Comparison of ENCODE assay signal across 22 cellular contexts in the genomic region with DNA sequence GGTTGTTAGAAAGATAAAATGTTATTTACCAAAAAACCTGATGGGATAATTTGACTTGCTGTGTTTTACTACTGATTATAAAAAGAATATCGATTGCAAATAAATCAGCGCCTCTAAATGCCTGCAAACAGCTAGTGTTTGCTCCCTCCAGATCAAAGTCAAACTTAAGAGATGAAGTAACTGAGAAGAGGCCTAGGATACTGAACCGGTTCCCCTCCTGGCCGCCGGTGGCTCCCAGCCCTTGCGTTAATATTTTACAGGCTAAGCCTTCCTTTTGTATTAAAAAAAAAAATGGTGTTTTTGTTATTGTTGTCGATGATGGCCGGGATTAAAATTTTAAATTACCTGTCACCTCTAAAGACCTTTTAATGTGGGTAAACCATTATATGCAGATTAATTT. TPM values are rescaled to one million over a fixed set of nuclear protein-coding genes. Genes with fewer than 3 reads are reported as not detected.
A peak's percentile ranks its signal among the peaks of the same experiment; 100 is the strongest.
DNase-seq lines count a peak whose midpoint lies in the region; ATAC-seq, FAIRE-seq and TF ChIP-seq lines count a peak whose summit lies in the region.
"Had no signal": no experiment of that assay in that cellular context is flagged by ENCODE, and none has a peak within 500 bp of the region (broad histone marks: within the 10 kb centered on the region; RNA-seq: fewer than 3 reads in every experiment).

No MANE protein-coding gene starts in this region.

- no peaks in the 10 kb centered on the region for H3K9me2 ChIP-seq in hepatocyte (replicated peaks; ENCODE audit: insufficient read depth)

- no peak overlapping the region for H2AFZ ChIP-seq in astrocyte (ENCODE audit: low read depth, low read length)
- H2AFZ ChIP-seq in hepatocyte, result no peak overlapping the region
- no peak overlapping the region for H2AFZ ChIP-seq in neural progenitor cell (replicated peaks)

- no peak for ATAC-seq in HG03520 (IDR thresholded peaks at IDR 0.05; ENCODE audit: unreplicated experiment)
- no peak for ATAC-seq in HG03025 (IDR thresholded peaks at IDR 0.05; ENCODE audit: low FRiP score, unreplicated experiment)
- ATAC-seq in HG02852 (IDR thresholded peaks at IDR 0.05; ENCODE audit: unreplicated experiment), result no peak
- ATAC-seq: heart right ventricle had no signal

- H3K79me2 ChIP-seq in astrocyte (ENCODE audit: insufficient read depth, low read length) (peaks cover 69% of the 10 kb centered on the region), hepatocyte (no peaks in the 10 kb centered on the region), neural progenitor cell (ENCODE audit: low read depth) (peaks cover 46% of the 10 kb centered on the region)

- H3K27me3 ChIP-seq in astrocyte (ENCODE audit: insufficient read depth, low read length) (peaks cover 24% of the 10 kb centered on the region), hepatocyte (peaks cover 93% of the 10 kb centered on the region), neural progenitor cell (peaks cover 100% of the 10 kb centered on the region)

- TF ChIP-seq CTCF in GM13977 (IDR thresholded peaks at IDR 0.05; ENCODE audit: extremely low read depth, insufficient read depth, missing control alignments), result no peak
- no peak for TF ChIP-seq CTCF in astrocyte (IDR thresholded peaks at IDR 0.05; ENCODE audit: insufficient read depth, low read depth, low read length)
- TF ChIP-seq CTCF in hepatocyte (IDR thresholded peaks at IDR 0.05; ENCODE audit: poor library complexity), result no peak
- no peak for TF ChIP-seq CTCF in neural progenitor cell (IDR thresholded peaks at IDR 0.05)

- no peak for FAIRE-seq in astrocyte (lab: Jason Lieb, UNC)
- FAIRE-seq: keratinocyte had no signal

- H3K9ac ChIP-seq in astrocyte (ENCODE audit: low read length), result peak overlapping the region; percentile 86
- H3K9ac ChIP-seq in neural progenitor cell, result no peak overlapping the region

- H3K4me1 ChIP-seq in astrocyte (ENCODE audit: insufficient read depth, low read length), result peaks cover 28% of the 10 kb centered on the region
- H3K4me1 ChIP-seq in hepatocyte (ENCODE audit: insufficient read depth), result peaks cover 21% of the 10 kb centered on the region
- H3K4me1 ChIP-seq in neural progenitor cell, result peaks cover 51% of the 10 kb centered on the region

- H3K27ac Mint-ChIP-seq in astrocyte (ENCODE audit: unreplicated experiment) (no peak overlapping the region), neural progenitor cell (peak overlapping the region; percentile 37)
- H3K27ac Mint-ChIP-seq: CD8-positive, alpha-beta memory T cell; memory B cell had no signal

- WGBS in hepatocyte (ENCODE audit: low lambda C conversion rate, missing lambda C conversion rate), result 11% methylated on average over 8 of the region's 8 CpGs

- H3F3A ChIP-seq in neural progenitor cell (ENCODE audit: low read depth), result peaks cover 43% of the 10 kb centered on the region

- no peaks in the 10 kb centered on the region for H3K4me1 Mint-ChIP-seq in astrocyte (ENCODE audit: low read depth, unreplicated experiment)
- H3K4me1 Mint-ChIP-seq in neural progenitor cell, result peaks cover 51% of the 10 kb centered on the region

- in situ Hi-C loops in GM13977 (cut with MboI; ENCODE audit: low pct_unique_long_range_greater_than_20kb, low sequenced_read_pairs, unreplicated experiment), result no loop called here

- peak overlapping the region; percentile 77 for H3K27ac ChIP-seq in astrocyte (ENCODE audit: low read depth, low read length)
- no peak overlapping the region for H3K27ac ChIP-seq in hepatocyte
- no peak overlapping the region for H3K27ac ChIP-seq in neural progenitor cell
- H3K27ac ChIP-seq: adrenal gland, heart right ventricle had no signal

- peaks cover 29% of the 10 kb centered on the region for H3K9me3 Mint-ChIP-seq in astrocyte (ENCODE audit: unreplicated experiment)
- H3K9me3 Mint-ChIP-seq in neural progenitor cell, result no peaks in the 10 kb centered on the region

- no peak overlapping the region for H3K4me3 Mint-ChIP-seq in astrocyte (ENCODE audit: unreplicated experiment)
- H3K4me3 Mint-ChIP-seq in neural progenitor cell, result peak overlapping the region; percentile 93
- H3K4me3 Mint-ChIP-seq: memory B cell had no signal

- H3K36me3 ChIP-seq in astrocyte (ENCODE audit: insufficient read depth, low read length) (no peaks in the 10 kb centered on the region), hepatocyte (replicated peaks; ENCODE audit: insufficient read depth, low read depth) (no peaks in the 10 kb centered on the region), neural progenitor cell (no peaks in the 10 kb centered on the region)
- H3K36me3 ChIP-seq: adrenal gland, heart right ventricle had no signal

- H3K36me3 Mint-ChIP-seq in astrocyte (ENCODE audit: low read depth, unreplicated experiment) (peaks cover 3% of the 10 kb centered on the region), neural progenitor cell (peaks cover 9% of the 10 kb centered on the region)

- H3K4me3 ChIP-seq in astrocyte (ENCODE audit: insufficient read depth, low read depth, low read length), result peak overlapping the region; percentile 73
- no peak overlapping the region for H3K4me3 ChIP-seq in hepatocyte
- H3K4me3 ChIP-seq in neural progenitor cell, result peak overlapping the region; percentile 64
- H3K4me3 ChIP-seq: adrenal gland, heart right ventricle had no signal

- H3K9me3 ChIP-seq in astrocyte (ENCODE audit: insufficient read depth, low read depth, low read length) (no peaks in the 10 kb centered on the region), hepatocyte (ENCODE audit: low read depth) (no peaks in the 10 kb centered on the region), neural progenitor cell (ENCODE audit: low read depth) (no peaks in the 10 kb centered on the region)
- H3K9me3 ChIP-seq: adrenal gland, heart right ventricle had no signal

- H3K4me2 ChIP-seq in astrocyte (ENCODE audit: low read length) (peak overlapping the region; percentile 90), hepatocyte (peak overlapping the region; percentile 57), neural progenitor cell (peak overlapping the region; percentile 91)

- peaks cover 61% of the 10 kb centered on the region for H3K27me3 Mint-ChIP-seq in astrocyte (ENCODE audit: low read depth, unreplicated experiment)
- H3K27me3 Mint-ChIP-seq in neural progenitor cell (ENCODE audit: insufficient read depth, low read depth), result peaks cover 63% of the 10 kb centered on the region

- H4K20me1 ChIP-seq in astrocyte (ENCODE audit: insufficient read depth, low read length) (peaks cover 3% of the 10 kb centered on the region), hepatocyte (ENCODE audit: insufficient read depth, poor library complexity, severe bottlenecking) (no peaks in the 10 kb centered on the region), neural progenitor cell (ENCODE audit: low read depth) (peaks cover 84% of the 10 kb centered on the region)

- peak; percentile 6 for DNase-seq in GM13977 (ENCODE audit: low spot score)
- peak; percentile 41 for DNase-seq in astrocyte (ENCODE audit: low read depth)
- DNase-seq in hepatocyte (ENCODE audit: low spot score), result no peak
- no peak for DNase-seq in neural progenitor cell (ENCODE audit: low spot score)
- DNase-seq in cortex of kidney (lab: John Stamatoyannopoulos, UW), result no peak
- DNase-seq: activated CD4-positive, alpha-beta T cell treated with anti-CD3 and anti-CD28 coated beads, Interleukin-2, amount 50 U/mL, for 1 hour; activated CD8-positive, alpha-beta memory T cell treated with anti-CD3 and anti-CD28 coated beads, Interleukin-2, amount 50 U/mL, for 48 hours; activated gamma-delta T cell; adrenal gland; CD8-positive, alpha-beta memory T cell; DND-41; effector CD8-positive, alpha-beta T cell; heart right ventricle; Karpas-422; NCI-H1105; NCI-H510A had no signal

RNA-seq across cellular contexts. Expression of a gene that starts 2.6 kb away (rescaled TPM):
- total RNA-seq in astrocyte (0.14 and 0.52 TPM in 2 replicates), hepatocyte (3.8 and 4.3 TPM in 2 replicates), neural progenitor cell (ENCODE audit: low replicate concordance) (0.95 and 7.6 TPM in 2 replicates)
- polyA plus RNA-seq in hepatocyte, result 10.2 and 15.9 TPM in 2 replicates
- total RNA-seq: adrenal gland; CD8-positive, alpha-beta memory T cell had no signal
- polyA plus RNA-seq: AG04450; CD8-positive, alpha-beta memory T cell had no signal

Comparison
In these comparisons a context has a peak if more than half of its experiments do, and no peak if none do; other contexts are left out.
1. DNase-seq: peak in GM13977 (single experiment) and astrocyte (single experiment); none in hepatocyte (single experiment), neural progenitor cell (single experiment) and cortex of kidney (single experiment).
2. Peak in every context shown above with its lines, with median percentiles within 50 percentile points of each other: H3K4me2 ChIP-seq.